10 cellular contexts compared by ENCODE assay signal in genomic region chr4:55819634-55820033, GRCh38.
A peak's percentile ranks its signal among the peaks of the same experiment; 100 is the strongest.
DNase-seq lines count a peak whose midpoint lies in the region; ATAC-seq lines count a peak whose summit lies in the region.
"Had no signal": no experiment of that assay in that cellular context is flagged by ENCODE, and none has a peak within 500 bp of the region (broad histone marks: within the 10 kb centered on the region; RNA-seq: fewer than 3 reads in every experiment).

A gene with protein sequence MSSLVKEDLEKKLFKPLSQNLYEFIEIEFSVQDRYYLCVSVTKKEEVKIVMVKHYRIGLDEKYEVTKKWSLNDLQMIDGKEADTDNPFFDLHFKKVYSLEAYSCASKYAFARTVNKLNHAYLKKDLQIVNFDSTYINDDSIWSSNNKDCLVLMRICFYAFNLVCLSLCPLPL (plus strand): TSS chr4:55819790. CDS start chr4:55820027, 237 bp downstream.

- no peaks in the 10 kb centered on the region for H3K36me3 ChIP-seq in HAP-1 (replicated peaks)

- peak within 1 kb of the TSS; percentile 72 for H3K4me3 Mint-ChIP-seq in activated naive CD8-positive, alpha-beta T cell
- peak within 1 kb of the TSS; percentile 20 for H3K4me3 Mint-ChIP-seq in stimulated activated memory B cell treated with anti-CD40 and anti-IgM and Interleukin-4, amounts not matched to agents 10 μg/mL and 1 μg/mL and 100 μg/mL, for 72 hours
- H3K4me3 Mint-ChIP-seq: activated B cell treated with CpG ODN at 0.5 μM for 24 hours had no signal

- peaks cover 12% of the 10 kb centered on the region for H3K27me3 Mint-ChIP-seq in activated naive CD8-positive, alpha-beta T cell
- H3K27me3 Mint-ChIP-seq in stimulated activated memory B cell treated with anti-CD40 and anti-IgM and Interleukin-4, amounts not matched to agents 10 μg/mL and 1 μg/mL and 100 μg/mL, for 72 hours, result peaks cover 25% of the 10 kb centered on the region

- peaks cover 6% of the 10 kb centered on the region for H3K4me1 ChIP-seq in HAP-1

- H3K4me3 ChIP-seq in HAP-1, result peak within 1 kb of the TSS; percentile 17

- no peak for ATAC-seq in stimulated activated memory B cell treated with anti-CD40 and anti-IgM and Interleukin-4, amounts not matched to agents 10 μg/mL and 1 μg/mL and 100 μg/mL, for 72 hours
- ATAC-seq in GM18873 (IDR thresholded peaks at IDR 0.05; ENCODE audit: low FRiP score, unreplicated experiment), result no peak

- no peaks in the 10 kb centered on the region for H3K9me3 Mint-ChIP-seq in activated naive CD8-positive, alpha-beta T cell (ENCODE audit: low read depth)
- H3K9me3 Mint-ChIP-seq in stimulated activated memory B cell treated with anti-CD40 and anti-IgM and Interleukin-4, amounts not matched to agents 10 μg/mL and 1 μg/mL and 100 μg/mL, for 72 hours, result peaks cover 3% of the 10 kb centered on the region

- no peak within 1 kb of the TSS for H3K27ac Mint-ChIP-seq in activated naive CD8-positive, alpha-beta T cell
- no peak within 1 kb of the TSS for H3K27ac Mint-ChIP-seq in stimulated activated memory B cell treated with anti-CD40 and anti-IgM and Interleukin-4, amounts not matched to agents 10 μg/mL and 1 μg/mL and 100 μg/mL, for 72 hours
- H3K27ac Mint-ChIP-seq: activated B cell treated with CpG ODN at 0.5 μM for 24 hours had no signal

- H3K9me3 ChIP-seq in HAP-1, result no peaks in the 10 kb centered on the region

- 0 out of 2 replicates have a peak, but pooled peaks cover under 1% of the 10 kb centered on the region for H3K27me3 ChIP-seq in HAP-1 (ENCODE audit: low read depth)

- peaks cover 5% of the 10 kb centered on the region for H3K4me1 Mint-ChIP-seq in activated naive CD8-positive, alpha-beta T cell (ENCODE audit: low read depth)
- H3K4me1 Mint-ChIP-seq in stimulated activated memory B cell treated with anti-CD40 and anti-IgM and Interleukin-4, amounts not matched to agents 10 μg/mL and 1 μg/mL and 100 μg/mL, for 72 hours, result peaks cover 7% of the 10 kb centered on the region

- no peaks in the 10 kb centered on the region for H3K36me3 Mint-ChIP-seq in activated naive CD8-positive, alpha-beta T cell
- H3K36me3 Mint-ChIP-seq in stimulated activated memory B cell treated with anti-CD40 and anti-IgM and Interleukin-4, amounts not matched to agents 10 μg/mL and 1 μg/mL and 100 μg/mL, for 72 hours, result no peaks in the 10 kb centered on the region

- DNase-seq in HAP-1 (ENCODE audit: low spot score in 2 of 2) (peak; percentile 36 to 77), iPS DF 19.7 (ENCODE audit: low read depth, low spot score) (peak; percentile 76), NCI-H748 (lab: John Stamatoyannopoulos, UW; ENCODE audit: unreplicated experiment) (no peak), HPDE6-E6E7 (ENCODE audit: extremely low spot score) (no peak)
- DNase-seq: activated B cell treated with CpG ODN at 0.5 μM for 24 hours; Kasumi-1; stimulated activated CD4-positive, alpha-beta T cell treated with anti-CD3 and anti-CD28 coated beads, Interleukin-15, amount 100 ng/mL, for 24 hours had no signal

- in situ Hi-C loops in HAP-1 (cut with MboI; ENCODE audit: low sequenced_read_pairs), result no loop called here

Comparison
In these comparisons a context has a peak if more than half of its experiments do, and no peak if none do; other contexts are left out.
1. DNase-seq: peak in HAP-1 (2 of 2) and iPS DF 19.7 (single experiment); none in NCI-H748 (single experiment) and HPDE6-E6E7 (single experiment).